1 cellular context compared by ENCODE assay signal in the genomic region with DNA sequence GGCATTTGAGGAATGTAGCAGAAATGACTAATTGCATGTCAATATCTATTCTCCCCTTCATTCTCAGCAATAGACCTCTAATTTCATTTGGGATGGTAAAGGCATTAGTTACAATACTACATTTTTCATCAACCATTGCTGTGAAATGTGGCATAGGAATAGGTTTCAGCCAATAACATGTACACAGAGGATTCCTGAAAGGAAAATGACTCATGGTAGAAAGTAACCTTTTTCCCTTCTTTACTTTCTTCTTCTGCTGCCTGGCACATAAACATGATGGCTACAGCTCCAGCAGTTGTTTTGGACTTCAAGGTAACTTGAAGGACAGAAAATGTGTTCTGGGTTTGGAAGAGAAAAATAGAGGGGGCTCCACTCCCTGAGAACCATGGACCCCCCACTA.
TF ChIP-seq lines count a peak whose summit lies in the region.

No MANE protein-coding gene starts in this region.

TF ChIP-seq in IMR-90, 13 proteins besides CTCF, POLR2A, EP300 and RAD21 (continued from another document):
- TF ChIP-seq MAFK (IDR thresholded peaks at IDR 0.05; ENCODE audit: low read depth, low read length): no peak
- no peak for TF ChIP-seq RCOR1 (IDR thresholded peaks at IDR 0.05; ENCODE audit: insufficient replicate concordance, low read length)
- TF ChIP-seq, protein P1, sequence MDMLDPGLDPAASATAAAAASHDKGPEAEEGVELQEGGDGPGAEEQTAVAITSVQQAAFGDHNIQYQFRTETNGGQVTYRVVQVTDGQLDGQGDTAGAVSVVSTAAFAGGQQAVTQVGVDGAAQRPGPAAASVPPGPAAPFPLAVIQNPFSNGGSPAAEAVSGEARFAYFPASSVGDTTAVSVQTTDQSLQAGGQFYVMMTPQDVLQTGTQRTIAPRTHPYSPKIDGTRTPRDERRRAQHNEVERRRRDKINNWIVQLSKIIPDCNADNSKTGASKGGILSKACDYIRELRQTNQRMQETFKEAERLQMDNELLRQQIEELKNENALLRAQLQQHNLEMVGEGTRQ (IDR thresholded peaks at IDR 0.05; ENCODE audit: low read depth, low read length): no peak
- TF ChIP-seq NFE2L2 (IDR thresholded peaks at IDR 0.05; ENCODE audit: low read depth, low read length): no peak
- TF ChIP-seq BHLHE40 (IDR thresholded peaks at IDR 0.05; ENCODE audit: low read depth, low read length): no peak
- TF ChIP-seq CHD1 (IDR thresholded peaks at IDR 0.05; ENCODE audit: low read depth, low read length): no peak
